11 cellular contexts compared by ENCODE assay signal in genomic region chr17:1294157-1294717, GRCh38. TPM values are rescaled to one million over a fixed set of nuclear protein-coding genes. Genes with fewer than 3 reads are reported as not detected.
A peak's percentile ranks its signal among the peaks of the same experiment; 100 is the strongest.
DNase-seq lines count a peak whose midpoint lies in the region; ATAC-seq, FAIRE-seq and TF ChIP-seq lines count a peak whose summit lies in the region.
"Had no signal": no experiment of that assay in that cellular context is flagged by ENCODE, and none has a peak within 500 bp of the region (broad histone marks: within the 10 kb centered on the region; RNA-seq: fewer than 3 reads in every experiment).

No MANE protein-coding gene starts in this region.

- H3K27me3 ChIP-seq in small intestine (ENCODE audit: control insufficient read depth in 2 of 2, insufficient read depth in 2 of 2, low read length in 2 of 2) (peaks cover 0 to 2% of the 10 kb centered on the region in 2 donors), subcutaneous abdominal adipose tissue (ENCODE audit: control insufficient read depth in 5 of 5, insufficient read depth in 4 of 5, low read length in 5 of 5) (peaks cover 0 to 13% (median 5%) of the 10 kb centered on the region in 5 donors), trophoblast cell (ENCODE audit: insufficient read depth, low read length) (no peaks in the 10 kb centered on the region)

- H4K8ac ChIP-seq in trophoblast cell (ENCODE audit: low read depth, low read length) = no peak overlapping the region

- WGBS in small intestine, 3 donors = 58 to 66% (median 63%) methylated on average over 12 of the region's 12 CpGs
- WGBS in trophoblast cell (ENCODE audit: extremely low coverage, insufficient coverage, insufficient read length) = no CpG with 5 or more reads among the region's 12 CpGs

- H3K4me1 ChIP-seq in small intestine (ENCODE audit: control insufficient read depth in 2 of 2, insufficient read depth in 1 of 2, low read depth in 1 of 2, low read length in 1 of 2) (no peaks in the 10 kb centered on the region), subcutaneous abdominal adipose tissue (ENCODE audit: control insufficient read depth in 5 of 5, insufficient read depth in 5 of 5, low read length in 5 of 5) (peaks cover 0 to 70% (median 51%) of the 10 kb centered on the region in 5 donors), trophoblast cell (ENCODE audit: control insufficient read depth in 1 of 2, insufficient read depth in 2 of 2, low read length in 2 of 2) (no peaks in the 10 kb centered on the region)
- H3K4me1 ChIP-seq: A549 had no signal

- peaks cover 5 to 10% of the 10 kb centered on the region in 2 donors for H3K9me3 Mint-ChIP-seq in activated T-cell treated with anti-CD3 and anti-CD28 coated beads, Interleukin-2, amount 50 U/mL, for 72 hours

- no peak overlapping the region for H2AFZ ChIP-seq in trophoblast cell (ENCODE audit: insufficient read depth, low read length, poor library complexity)

- no peak overlapping the region for H2AK5ac ChIP-seq in trophoblast cell (ENCODE audit: low read length)

- no peak overlapping the region for H3K4me3 ChIP-seq in small intestine (ENCODE audit: low read depth in 1 of 2, low read length in 2 of 2)
- no peak overlapping the region for H3K4me3 ChIP-seq in subcutaneous abdominal adipose tissue (ENCODE audit: low read depth in 1 of 5, low read length in 5 of 5)
- no peak overlapping the region for H3K4me3 ChIP-seq in trophoblast cell (ENCODE audit: low read depth, low read length)
- H3K4me3 ChIP-seq: A549 had no signal

- no peak overlapping the region for H3K4me2 ChIP-seq in trophoblast cell (ENCODE audit: low read length)
- H3K4me2 ChIP-seq: A549 had no signal

- H4K91ac ChIP-seq in trophoblast cell (ENCODE audit: low read depth, low read length) = no peak overlapping the region

- H2BK12ac ChIP-seq in trophoblast cell (ENCODE audit: low read length) = no peak overlapping the region

- FAIRE-seq in small intestine (lab: Jason Lieb, UNC) = no peak

- no peak overlapping the region for H3K23ac ChIP-seq in trophoblast cell (ENCODE audit: low read length)

- no peaks in the 10 kb centered on the region for H3K79me1 ChIP-seq in trophoblast cell (ENCODE audit: low read length)

- DNase-seq in SIG-M5 treated with dmso at 0.1 percent for 504 hours (lab: John Stamatoyannopoulos, UW; ENCODE audit: unreplicated experiment) = peak; percentile 61
- DNase-seq in SIG-M5 (lab: John Stamatoyannopoulos, UW) = no peak
- DNase-seq in activated T-cell treated with anti-CD3 and anti-CD28 coated beads, Interleukin-2, amount 50 U/mL, for 72 hours = peak; percentile 78 to 79
- DNase-seq in small intestine = peak; percentile 76
- no peak for DNase-seq in GM13977 (ENCODE audit: low spot score)
- no peak for DNase-seq in AML-193 (lab: John Stamatoyannopoulos, UW)
- no peak for DNase-seq in trophoblast cell

- H3K27ac ChIP-seq in small intestine (ENCODE audit: low read depth in 1 of 2, low read length in 1 of 2) (no peak overlapping the region), subcutaneous abdominal adipose tissue (ENCODE audit: low read depth, low read length) (peak overlapping the region; percentile 30), trophoblast cell (ENCODE audit: low read depth, low read length) (no peak overlapping the region)
- H3K27ac ChIP-seq: A549 had no signal

- no peak overlapping the region for H3K14ac ChIP-seq in trophoblast cell (ENCODE audit: low read length)

- peaks cover 3 to 7% of the 10 kb centered on the region in 2 donors for H3K36me3 Mint-ChIP-seq in activated T-cell treated with anti-CD3 and anti-CD28 coated beads, Interleukin-2, amount 50 U/mL, for 72 hours (ENCODE audit: insufficient read depth in 2 of 2)

- H4K12ac ChIP-seq in trophoblast cell (ENCODE audit: low read depth, low read length) = no peak overlapping the region

- H3K9me3 ChIP-seq in small intestine (ENCODE audit: control insufficient read depth, low read depth) (no peaks in the 10 kb centered on the region), subcutaneous abdominal adipose tissue (ENCODE audit: control insufficient read depth in 5 of 5, low read length in 5 of 5) (no peaks in the 10 kb centered on the region), trophoblast cell (ENCODE audit: insufficient read depth, low read depth, low read length) (peaks cover 11% of the 10 kb centered on the region)
- H3K9me3 ChIP-seq: A549 had no signal

- peak; percentile 92 to 94 for ATAC-seq in activated T-cell treated with anti-CD3 and anti-CD28 coated beads, Interleukin-2, amount 50 U/mL, for 72 hours (replicated peaks in 1 of 2)
- ATAC-seq: A549 had no signal

- no peak overlapping the region for H3K18ac ChIP-seq in trophoblast cell (ENCODE audit: low read length)

- no peaks in the 10 kb centered on the region for H3K79me2 ChIP-seq in trophoblast cell (ENCODE audit: control insufficient read depth, insufficient read depth, low read length, poor library complexity)

- no peak overlapping the region for H3K4ac ChIP-seq in trophoblast cell (ENCODE audit: low read depth, low read length)

- peaks cover 7% of the 10 kb centered on the region for H3K27me3 Mint-ChIP-seq in activated T-cell treated with anti-CD3 and anti-CD28 coated beads, Interleukin-2, amount 50 U/mL, for 72 hours (ENCODE audit: low read depth)

- H2BK120ac ChIP-seq in trophoblast cell (ENCODE audit: insufficient read depth, low read length, poor library complexity) = no peak overlapping the region

- no peak overlapping the region for H2BK5ac ChIP-seq in trophoblast cell (ENCODE audit: low read depth, low read length, poor library complexity)

- peak overlapping the region; percentile 14 to 39 for H3K4me3 Mint-ChIP-seq in activated T-cell treated with anti-CD3 and anti-CD28 coated beads, Interleukin-2, amount 50 U/mL, for 72 hours

- no peak overlapping the region for H3K9ac ChIP-seq in subcutaneous abdominal adipose tissue (ENCODE audit: low read length in 5 of 5)
- no peak overlapping the region for H3K9ac ChIP-seq in trophoblast cell (ENCODE audit: low read length)

- in situ Hi-C loops in GM13977 (cut with MboI; ENCODE audit: low pct_unique_long_range_greater_than_20kb, low sequenced_read_pairs, unreplicated experiment) = no loop called here

- peak overlapping the region; percentile 87 for H3K27ac Mint-ChIP-seq in activated T-cell treated with anti-CD3 and anti-CD28 coated beads, Interleukin-2, amount 50 U/mL, for 72 hours

- H3K36me3 ChIP-seq in small intestine (ENCODE audit: control insufficient read depth in 2 of 2, insufficient read depth in 2 of 2, low read length in 2 of 2) (no peaks in the 10 kb centered on the region), subcutaneous abdominal adipose tissue (ENCODE audit: control insufficient read depth in 5 of 5, insufficient read depth in 5 of 5, low read length in 5 of 5) (peaks cover 0 to 33% (median 22%) of the 10 kb centered on the region in 5 donors), trophoblast cell (ENCODE audit: control insufficient read depth in 1 of 2, insufficient read depth in 2 of 2, low read length in 2 of 2) (no peaks in the 10 kb centered on the region)

- H3K4me1 Mint-ChIP-seq in activated T-cell treated with anti-CD3 and anti-CD28 coated beads, Interleukin-2, amount 50 U/mL, for 72 hours (ENCODE audit: low read depth) = peaks cover 50% of the 10 kb centered on the region

- no peak for TF ChIP-seq CTCF in GM13977 (IDR thresholded peaks at IDR 0.05; ENCODE audit: extremely low read depth, insufficient read depth, missing control alignments)

RNA-seq across cellular contexts. Expression of gene TRARG1, which starts 14.8 kb away (rescaled TPM):
- under 1 TPM; 0.10 to 0.12 TPM for total RNA-seq in activated T-cell treated with anti-CD3 and anti-CD28 coated beads, Interleukin-2, amount 50 U/mL, for 72 hours
- polyA plus RNA-seq in small intestine = 1 to 10 TPM in 1 of 3 donors, not detected in 2; 4.3 TPM
- not detected in 2 replicates for polyA plus RNA-seq in trophoblast cell (2013)
- total RNA-seq: LHCN-M2, pulmonary artery endothelial cell had no signal
- polyA plus RNA-seq: A549 had no signal

RNA-seq across cellular contexts. Expression of gene BHLHA9, which starts 24.0 kb away (rescaled TPM):
- not detected for total RNA-seq in activated T-cell treated with anti-CD3 and anti-CD28 coated beads, Interleukin-2, amount 50 U/mL, for 72 hours
- polyA plus RNA-seq in small intestine = not detected
- not detected in 2 replicates for polyA plus RNA-seq in trophoblast cell (2013)
- total RNA-seq: LHCN-M2, pulmonary artery endothelial cell had no signal
- polyA plus RNA-seq: A549 had no signal

Comparison
In these comparisons a context has a peak if more than half of its experiments do, and no peak if none do; other contexts are left out.
1. DNase-seq: peak in SIG-M5 treated with dmso at 0.1 percent for 504 hours (single experiment), activated T-cell treated with anti-CD3 and anti-CD28 coated beads, Interleukin-2, amount 50 U/mL, for 72 hours (2 of 2) and small intestine (single experiment); none in SIG-M5 (single experiment), GM13977 (single experiment), AML-193 (0 of 2) and trophoblast cell (0 of 2).